8 cellular contexts compared by ENCODE assay signal in genomic region chr12:100573168-100573498, GRCh38. TPM values are rescaled to one million over a fixed set of nuclear protein-coding genes. Genes with fewer than 3 reads are reported as not detected.
DNase-seq lines count a peak whose midpoint lies in the region; ATAC-seq and TF ChIP-seq lines count a peak whose summit lies in the region.

No MANE protein-coding gene starts in this region.

- H3K4me1 ChIP-seq in body of pancreas (peaks cover 18% of the 10 kb centered on the region), thoracic aorta (ENCODE audit: control insufficient read depth in 1 of 2, low read depth in 2 of 2) (peaks cover 6 to 19% of the 10 kb centered on the region in 2 donors)

- H3K27me3 Mint-ChIP-seq in activated CD4-positive, alpha-beta T cell treated with anti-CD3 and anti-CD28 coated beads, Interleukin-2, amount 10 ng/mL, durations not matched to agents 24 days and 14 days, result peaks cover 35% of the 10 kb centered on the region

- no peak overlapping the region for H3K4me3 ChIP-seq in body of pancreas
- H3K4me3 ChIP-seq in lower leg skin (ENCODE audit: low read depth, poor library complexity, severe bottlenecking), result peak overlapping the region; percentile 41
- peak overlapping the region; percentile 83 for H3K4me3 ChIP-seq in thoracic aorta

- H3K36me3 ChIP-seq in body of pancreas (replicated peaks in 1 of 2; ENCODE audit: insufficient read depth in 1 of 2, low read depth in 2 of 2) (no peaks in the 10 kb centered on the region), thoracic aorta (no peaks in the 10 kb centered on the region)

- H3K9me3 ChIP-seq in body of pancreas (no peaks in the 10 kb centered on the region), thoracic aorta (no peaks in the 10 kb centered on the region)

- peaks cover 10% of the 10 kb centered on the region for H3K4me1 Mint-ChIP-seq in activated CD4-positive, alpha-beta T cell treated with anti-CD3 and anti-CD28 coated beads, Interleukin-2, amount 10 ng/mL, durations not matched to agents 24 days and 14 days

- H3K27ac Mint-ChIP-seq in activated CD4-positive, alpha-beta T cell treated with anti-CD3 and anti-CD28 coated beads, Interleukin-2, amount 10 ng/mL, durations not matched to agents 24 days and 14 days, result no peak overlapping the region

- no peak for TF ChIP-seq CTCF in body of pancreas (IDR thresholded peaks at IDR 0.05)
- no peak for TF ChIP-seq CTCF in lower leg skin (IDR thresholded peaks at IDR 0.05)
- no peak for TF ChIP-seq CTCF in thoracic aorta (IDR thresholded peaks at IDR 0.05)

- H3K27ac ChIP-seq in body of pancreas (peak overlapping the region in 3 of 4 donors; percentile 42 to 76 (median 71)), thoracic aorta (peak overlapping the region in 1 of 2 donors; percentile 42)

- H3K27me3 ChIP-seq in body of pancreas, result no peaks in the 10 kb centered on the region
- H3K27me3 ChIP-seq in thoracic aorta (replicated peaks; ENCODE audit: insufficient read depth), result no peaks in the 10 kb centered on the region

- TF ChIP-seq POLR2A in body of pancreas (IDR thresholded peaks at IDR 0.05) (no peak), lower leg skin (IDR thresholded peaks at IDR 0.05) (no peak)

- peak; percentile 43 for ATAC-seq in body of pancreas
- no peak for ATAC-seq in thoracic aorta (ENCODE audit: insufficient number of reproducible peaks, low FRiP score, low read depth)
- no peak for ATAC-seq in GM18858 (IDR thresholded peaks at IDR 0.05; ENCODE audit: unreplicated experiment)

- H3K9me3 Mint-ChIP-seq in activated CD4-positive, alpha-beta T cell treated with anti-CD3 and anti-CD28 coated beads, Interleukin-2, amount 10 ng/mL, durations not matched to agents 24 days and 14 days, result no peaks in the 10 kb centered on the region

- DNase-seq in activated CD4-positive, alpha-beta T cell treated with anti-CD3 and anti-CD28 coated beads, Interleukin-2, amount 10 ng/mL, durations not matched to agents 24 days and 14 days, result no peak
- DNase-seq in activated CD4-positive, alpha-beta T cell treated with anti-CD3 and anti-CD28 coated beads, Interleukin-2, amount 50 U/mL, for 1 hour, result no peak
- DNase-seq in body of pancreas (peak in 1 of 4 donors; percentile 17), lower leg skin (ENCODE audit: low spot score in 2 of 2) (no peak), thoracic aorta (ENCODE audit: low spot score) (no peak), OCI-M1 (lab: John Stamatoyannopoulos, UW) (no peak), retina (no peak)

- H3K4me3 Mint-ChIP-seq in activated CD4-positive, alpha-beta T cell treated with anti-CD3 and anti-CD28 coated beads, Interleukin-2, amount 10 ng/mL, durations not matched to agents 24 days and 14 days, result peak overlapping the region; percentile 90

- intact Hi-C loops in activated CD4-positive, alpha-beta T cell treated with anti-CD3 and anti-CD28 coated beads, Interleukin-2, amount 10 ng/mL, durations not matched to agents 24 days and 14 days (cut with micrococcal nuclease), result loop anchor here (1.0 to 5.0 kb wide), 3 partner anchors 306 to 1826 kb away; partner anchors contain the start of genes BLTP3B, DEPDC4 and SCYL2
- intact Hi-C loops in body of pancreas (cut with DNase I), result no loop called here
- intact Hi-C loops in lower leg skin (cut with DNase I; ENCODE audit: low total_unique reads), result no loop called here

- 19 to 56% methylated on average over 5 to 14 of the region's 14 CpGs for WGBS in body of pancreas, 2 donors
- WGBS in lower leg skin, 2 donors, result 22 to 30% methylated on average over 14 of the region's 14 CpGs

- H3K36me3 Mint-ChIP-seq in activated CD4-positive, alpha-beta T cell treated with anti-CD3 and anti-CD28 coated beads, Interleukin-2, amount 10 ng/mL, durations not matched to agents 24 days and 14 days (ENCODE audit: low read depth), result no peaks in the 10 kb centered on the region

RNA-seq across cellular contexts. Expression of gene GAS2L3, which starts 0.4 kb away (rescaled TPM):
- total RNA-seq in activated CD4-positive, alpha-beta T cell treated with anti-CD3 and anti-CD28 coated beads, Interleukin-2, amount 10 ng/mL, durations not matched to agents 24 days and 14 days, result 1.6 and 1.7 TPM in 2 replicates
- total RNA-seq in body of pancreas, result 1 to 10 TPM; 2.1 to 2.3 TPM
- total RNA-seq in lower leg skin, result 1 to 10 TPM; 2.9 to 4.7 (median 4.0) TPM
- 10 to 100 TPM in 1 of 2 donors, 1 to 10 TPM in 1; 9.3 to 12.8 TPM for total RNA-seq in thoracic aorta

Comparison
In these comparisons a context has a peak if more than half of its experiments do, and no peak if none do; other contexts are left out.
1. H3K4me3 ChIP-seq: peak in lower leg skin (single experiment) and thoracic aorta (single experiment); none in body of pancreas (0 of 2).